8 cellular contexts compared by ENCODE assay signal in genomic region chr19:12550205-12550604, GRCh38. TPM values are rescaled to one million over a fixed set of nuclear protein-coding genes. Genes with fewer than 3 reads are reported as not detected.
A peak's percentile ranks its signal among the peaks of the same experiment; 100 is the strongest.
DNase-seq lines count a peak whose midpoint lies in the region; ATAC-seq and TF ChIP-seq lines count a peak whose summit lies in the region.
"Not testable (repeated sequence)": the region's sequence is repeated elsewhere in the genome, so short reads cannot be mapped to it uniquely, and the experiment has no call there.

No MANE protein-coding gene starts in this region.

- not testable (repeated sequence) for H2BK120ac ChIP-seq in neuronal stem cell (ENCODE audit: low read depth, low read length)

- H3K27ac Mint-ChIP-seq in CD4-positive, alpha-beta T cell, result peak overlapping the region; percentile 85

- not testable (repeated sequence) for H4K20me1 ChIP-seq in SU-DHL-6 (ENCODE audit: low read depth, low read length)

- CTCF ChIA-PET in CD4-positive, alpha-beta T cell (lab: Charles Lee), result not testable (repeated sequence)

- not testable (repeated sequence) for H3F3A ChIP-seq in SU-DHL-6 (ENCODE audit: insufficient read depth)

- H2AFZ ChIP-seq in SU-DHL-6 (ENCODE audit: low read depth, low read length, severe bottlenecking); neuronal stem cell (ENCODE audit: low read length): not testable (repeated sequence)

- not testable (repeated sequence) for H3K9me2 ChIP-seq in SU-DHL-6 (replicated peaks; ENCODE audit: insufficient read depth, low read length)

- H2BK5ac ChIP-seq in neuronal stem cell (ENCODE audit: low read length), result not testable (repeated sequence)

- H3K4me3 ChIP-seq in Jurkat, Clone E6-1 (ENCODE audit: low read length), result peak overlapping the region; percentile 92
- peak overlapping the region; percentile 98 for H3K4me3 ChIP-seq in SU-DHL-6 (ENCODE audit: insufficient read depth, low read length, poor library complexity, severe bottlenecking)
- peak overlapping the region; percentile 74 for H3K4me3 ChIP-seq in kidney epithelial cell (ENCODE audit: low read depth, low read length)
- H3K4me3 ChIP-seq in neuronal stem cell (ENCODE audit: low read length in 2 of 2), result peak overlapping the region in 1 of 2 donors; percentile 94
- H3K4me3 ChIP-seq in thoracic aorta, result peak overlapping the region; percentile 88

- not testable (repeated sequence) for H2AK5ac ChIP-seq in neuronal stem cell (ENCODE audit: low read depth, low read length)

- WGBS in neuronal stem cell (ENCODE audit: extremely low coverage in 2 of 2, insufficient read length in 2 of 2, insufficient replicate concordance in 1 of 2), 2 donors, result no CpG with 5 or more reads among the region's 18 CpGs

- peak overlapping the region; percentile 69 for H3K4me2 ChIP-seq in SU-DHL-6 (ENCODE audit: low read depth, low read length, poor library complexity, severe bottlenecking)
- H3K4me2 ChIP-seq in neuronal stem cell (ENCODE audit: insufficient read depth, low read length, poor library complexity, severe bottlenecking), result peak overlapping the region; percentile 58

- H3K4me3 Mint-ChIP-seq in CD4-positive, alpha-beta T cell, result peak overlapping the region; percentile 89

- not testable (repeated sequence) for TF ChIP-seq CTCF in CD4-positive, alpha-beta T cell (IDR thresholded peaks at IDR 0.05); SU-DHL-6 (IDR thresholded peaks at IDR 0.05; ENCODE audit: insufficient read depth, low read length, poor library complexity, severe bottlenecking); kidney epithelial cell (IDR thresholded peaks at IDR 0.05; ENCODE audit: insufficient read depth, low read length, poor library complexity, severe bottlenecking); thoracic aorta (IDR thresholded peaks at IDR 0.05)

- not testable (repeated sequence) for H2BK15ac ChIP-seq in neuronal stem cell (ENCODE audit: low read length)

- POLR2A ChIA-PET in CD4-positive, alpha-beta T cell (lab: Charles Lee), result interaction anchor here (0.7 to 2.1 kb wide), 9 partner anchors 10 to 387 kb away, joined by 3 to 10 read pairs (median 3); partner anchors contain the start of genes GET3, MAN2B1, WDR83 and ZNF136

- DNase-seq in CD4-positive, alpha-beta T cell; Jurkat, Clone E6-1 (ENCODE audit: low read depth, low spot score); epithelial cell of prostate (ENCODE audit: low read depth, low spot score); kidney epithelial cell (ENCODE audit: low read depth); neuronal stem cell (ENCODE audit: low spot score); thoracic aorta (ENCODE audit: low spot score): not testable (repeated sequence)

- peaks cover 47% of the 10 kb centered on the region for H3K79me2 ChIP-seq in SU-DHL-6 (ENCODE audit: insufficient read depth, low read length)

- H3K9ac ChIP-seq in SU-DHL-6 (ENCODE audit: low read length), result peak overlapping the region; percentile 96
- not testable (repeated sequence) for H3K9ac ChIP-seq in neuronal stem cell (ENCODE audit: low read depth, low read length, poor library complexity)

- H3K36me3 Mint-ChIP-seq in CD4-positive, alpha-beta T cell (ENCODE audit: low read depth), result peaks cover 41% of the 10 kb centered on the region

- H3K4me1 Mint-ChIP-seq in CD4-positive, alpha-beta T cell (ENCODE audit: low read depth), result peaks cover 57% of the 10 kb centered on the region

- not testable (repeated sequence) for H3K23ac ChIP-seq in neuronal stem cell (ENCODE audit: low read depth, low read length, poor library complexity)

- not testable (repeated sequence) for H3K4ac ChIP-seq in neuronal stem cell (ENCODE audit: low read length)

- H3K79me1 ChIP-seq in neuronal stem cell (ENCODE audit: low read depth, low read length), result not testable (repeated sequence)

- H3K27me3 ChIP-seq in CD4-positive, alpha-beta T cell (ENCODE audit: control insufficient read depth, insufficient read depth, low read length); SU-DHL-6 (ENCODE audit: low read length); kidney epithelial cell (ENCODE audit: control insufficient read depth, insufficient read depth, low read length); neuronal stem cell (ENCODE audit: control insufficient read depth in 3 of 3, insufficient read depth in 3 of 3, low read depth in 1 of 3, low read length in 3 of 3); thoracic aorta (replicated peaks; ENCODE audit: insufficient read depth): not testable (repeated sequence)

- H3K9me3 ChIP-seq in CD4-positive, alpha-beta T cell (ENCODE audit: control insufficient read depth, low read length); SU-DHL-6 (ENCODE audit: insufficient read depth, low read length); thoracic aorta: not testable (repeated sequence)
- peaks cover 6 to 38% of the 10 kb centered on the region in 2 donors for H3K9me3 ChIP-seq in neuronal stem cell (replicated peaks in 1 of 2; ENCODE audit: control insufficient read depth in 2 of 2, insufficient read depth in 1 of 2, low read depth in 1 of 2, low read length in 2 of 2)

- not testable (repeated sequence) for H3K4me1 ChIP-seq in neuronal stem cell (ENCODE audit: control insufficient read depth in 2 of 2, insufficient read depth in 1 of 2, low read depth in 1 of 2, low read length in 2 of 2)
- peaks cover 11 to 37% of the 10 kb centered on the region in 2 donors for H3K4me1 ChIP-seq in thoracic aorta (ENCODE audit: control insufficient read depth in 1 of 2, low read depth in 2 of 2)

- intact Hi-C loops in CD4-positive, alpha-beta T cell (cut with DNase I, micrococcal nuclease), result not testable (repeated sequence)

- not testable (repeated sequence) for H2BK12ac ChIP-seq in neuronal stem cell (ENCODE audit: low read length)

- H3K9me3 Mint-ChIP-seq in CD4-positive, alpha-beta T cell, result not testable (repeated sequence)

- not testable (repeated sequence) for H3K27me3 Mint-ChIP-seq in CD4-positive, alpha-beta T cell

- not testable (repeated sequence) for H4K8ac ChIP-seq in neuronal stem cell (ENCODE audit: low read depth, low read length)

- not testable (repeated sequence) for ATAC-seq in CD4-positive, alpha-beta T cell (ENCODE audit: poor library complexity); thoracic aorta (ENCODE audit: insufficient number of reproducible peaks, low FRiP score, low read depth)

- not testable (repeated sequence) for H3K36me3 ChIP-seq in SU-DHL-6 (ENCODE audit: low read length); kidney epithelial cell (ENCODE audit: control insufficient read depth, insufficient read depth, low read length); thoracic aorta
- peaks cover 5 to 40% of the 10 kb centered on the region in 2 donors for H3K36me3 ChIP-seq in neuronal stem cell (replicated peaks in 1 of 2; ENCODE audit: control insufficient read depth in 2 of 2, insufficient read depth in 2 of 2, low read length in 2 of 2)

- peak overlapping the region; percentile 77 for H3K27ac ChIP-seq in CD4-positive, alpha-beta T cell (ENCODE audit: low read depth, low read length)
- H3K27ac ChIP-seq in SU-DHL-6 (ENCODE audit: low read depth, low read length); neuronal stem cell (replicated peaks; ENCODE audit: low read length): not testable (repeated sequence)
- H3K27ac ChIP-seq in angular gyrus (ENCODE audit: low read depth, low read length) (peak overlapping the region; percentile 98), epithelial cell of prostate (peak overlapping the region; percentile 97), thoracic aorta (peak overlapping the region; percentile 92 to 93)

- H3K14ac ChIP-seq in neuronal stem cell (ENCODE audit: low read length), result not testable (repeated sequence)

- H3K18ac ChIP-seq in neuronal stem cell (ENCODE audit: low read length), result not testable (repeated sequence)

- H4K91ac ChIP-seq in neuronal stem cell (ENCODE audit: low read depth, low read length, poor library complexity), result not testable (repeated sequence)

RNA-seq across cellular contexts. Expression of gene ZNF564, which starts 1.1 kb away (rescaled TPM):
- total RNA-seq in CD4-positive, alpha-beta T cell, result 10 to 100 TPM; 17.3 to 18.0 TPM
- 2.7 TPM for polyA plus RNA-seq in Jurkat, Clone E6-1 (2012; ENCODE audit: insufficient read depth, insufficient read length)
- total RNA-seq in kidney epithelial cell (4.0 and 7.9 TPM in 2 replicates), thoracic aorta (10 to 100 TPM; 11.6 to 21.7 TPM)
- 4.3 TPM for polyA plus RNA-seq in neuronal stem cell (2013, experiment 1 of 2)
- polyA plus RNA-seq in neuronal stem cell (2013, experiment 2 of 2), result 4.0 TPM
